Comparison of ENCODE assay signal across 2 cellular contexts in genomic region chr9:95089916-95090791, GRCh38.
TF ChIP-seq lines count a peak whose summit lies in the region.

No MANE protein-coding gene starts in this region.

TF ChIP-seq in A549, 52 proteins besides CTCF, POLR2A, EP300 and RAD21 (continued from another document):
- TF ChIP-seq E2F6 (IDR thresholded peaks at IDR 0.05; ENCODE audit: borderline replicate concordance, low read depth) = peak; percentile 39; the same call in 1 of the 2 replicates
- peak; percentile 68; the same call in 1 of the 2 replicates for TF ChIP-seq HOXA7 (CRISPR knock-in tag; IDR thresholded peaks at IDR 0.05)
- TF ChIP-seq JUNB (IDR thresholded peaks at IDR 0.05) = no peak

TF ChIP-seq in WTC11, 78 proteins besides CTCF, POLR2A, EP300 and RAD21 (continued from another document):
- TF ChIP-seq NFE2L1 (CRISPR knock-in tag; IDR thresholded peaks at IDR 0.05) = no peak
- TF ChIP-seq MXD4 (CRISPR knock-in tag; IDR thresholded peaks at IDR 0.05; ENCODE audit: borderline replicate concordance) = no peak
- no peak for TF ChIP-seq ZNF121 (CRISPR knock-in tag; IDR thresholded peaks at IDR 0.05)
TF ChIP-seq in WTC11: peak in this region for 0.
